8 cellular contexts compared by ENCODE assay signal in the genomic region with DNA sequence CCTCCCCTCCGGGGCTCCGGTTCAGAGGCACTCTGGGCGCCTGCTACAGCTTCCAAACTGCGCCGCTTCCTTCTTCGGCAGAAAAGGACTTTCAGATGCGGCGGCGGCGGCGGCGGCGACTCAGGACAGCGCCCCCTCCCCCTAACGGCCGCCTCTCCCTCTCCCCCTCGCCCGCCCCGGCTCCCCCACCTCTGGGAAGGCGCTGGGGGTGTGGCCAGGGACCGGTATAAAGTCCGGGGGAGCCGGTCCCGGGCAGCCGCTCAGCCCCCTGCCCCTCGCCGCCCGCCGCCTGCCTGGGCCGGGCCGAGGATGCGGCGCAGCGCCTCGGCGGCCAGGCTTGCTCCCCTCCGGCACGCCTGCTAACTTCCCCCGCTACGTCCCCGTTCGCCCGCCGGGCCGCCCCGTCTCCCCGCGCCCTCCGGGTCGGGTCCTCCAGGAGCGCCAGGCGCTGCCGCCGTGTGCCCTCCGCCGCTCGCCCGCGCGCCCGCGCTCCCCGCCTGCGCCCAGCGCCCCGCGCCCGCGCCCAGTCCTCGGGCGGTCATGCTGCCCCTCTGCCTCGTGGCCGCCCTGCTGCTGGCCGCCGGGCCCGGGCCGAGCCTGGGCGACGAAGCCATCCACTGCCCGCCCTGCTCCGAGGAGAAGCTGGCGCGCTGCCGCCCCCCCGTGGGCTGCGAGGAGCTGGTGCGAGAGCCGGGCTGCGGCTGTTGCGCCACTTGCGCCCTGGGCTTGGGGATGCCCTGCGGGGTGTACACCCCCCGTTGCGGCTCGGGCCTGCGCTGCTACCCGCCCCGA. TPM values are rescaled to one million over a fixed set of nuclear protein-coding genes. Genes with fewer than 3 reads are reported as not detected.
A peak's percentile ranks its signal among the peaks of the same experiment; 100 is the strongest.
DNase-seq lines count a peak whose midpoint lies in the region; ATAC-seq and TF ChIP-seq lines count a peak whose summit lies in the region.

A gene (plus strand): TSS at position 255 of the 792 bp plus-strand sequence. CDS start 286 bp downstream, at position 541.

- WGBS in lower leg skin, 2 donors = 0 to 2% methylated on average over 15 to 46 of the region's 98 CpGs

- H3K27ac Mint-ChIP-seq in activated CD4-positive, alpha-beta memory T cell treated with anti-CD3 and anti-CD28 coated beads, Interleukin-2, amount 10 ng/mL, durations not matched to agents 7 days and 5 days = peak within 1 kb of the TSS; percentile 88

- POLR2A ChIA-PET in A673 (lab: Charles Lee; ENCODE audit: low non-redundant PET) = interaction anchor here (0.5 kb wide), 1 partner anchor 21 kb away, joined by 11 read pairs; no protein-coding TSS in a partner anchor
- POLR2A ChIA-PET in activated CD4-positive, alpha-beta memory T cell treated with anti-CD3 and anti-CD28 coated beads, Interleukin-2, amount 10 ng/mL, durations not matched to agents 7 days and 5 days (lab: Charles Lee) = interaction anchor here (0.6 to 6.0 kb wide), 18 partner anchors 10 to 146 kb away, joined by 3 to 56 read pairs (median 4); a partner anchor contains a TSS

- H3K4me3 Mint-ChIP-seq in activated CD4-positive, alpha-beta memory T cell treated with anti-CD3 and anti-CD28 coated beads, Interleukin-2, amount 10 ng/mL, durations not matched to agents 7 days and 5 days = peak within 1 kb of the TSS; percentile 82

- no peaks in the 10 kb centered on the region for H3K27me3 ChIP-seq in A673 (replicated peaks; ENCODE audit: insufficient read depth, low read depth, low read length, poor library complexity)
- H3K27me3 ChIP-seq in duodenal mucosa (ENCODE audit: control insufficient read depth in 1 of 2, insufficient read depth in 2 of 2, low read length in 2 of 2) = peaks cover 0 to 2% of the 10 kb centered on the region in 2 donors

- no peak for TF ChIP-seq POLR2A in lower leg skin (IDR thresholded peaks at IDR 0.05)

- CTCF ChIA-PET in A673 (lab: Charles Lee) = interaction anchor here (0.6 to 1.6 kb wide), 3 partner anchors 33 to 485 kb away, joined by 3 to 8 read pairs (median 4); no protein-coding TSS in a partner anchor
- CTCF ChIA-PET in activated CD4-positive, alpha-beta memory T cell treated with anti-CD3 and anti-CD28 coated beads, Interleukin-2, amount 10 ng/mL, durations not matched to agents 7 days and 5 days (lab: Charles Lee) = interaction anchor here (0.6 to 12.7 kb wide), 15 partner anchors 9 to 193 kb away, joined by 3 to 129 read pairs (median 7); a partner anchor contains a TSS

- H3K27me3 Mint-ChIP-seq in activated CD4-positive, alpha-beta memory T cell treated with anti-CD3 and anti-CD28 coated beads, Interleukin-2, amount 10 ng/mL, durations not matched to agents 7 days and 5 days = peaks cover 31% of the 10 kb centered on the region

- peak; percentile 63 for DNase-seq in A673 (ENCODE audit: low spot score)
- DNase-seq in NCI-H69 (lab: John Stamatoyannopoulos, UW) = peak; percentile 86
- peak; percentile 72 for DNase-seq in activated CD4-positive, alpha-beta memory T cell treated with anti-CD3 and anti-CD28 coated beads, Interleukin-2, amount 10 ng/mL, durations not matched to agents 7 days and 5 days
- peak; percentile 53 to 97 for DNase-seq in lower leg skin (ENCODE audit: low spot score in 2 of 2)
- DNase-seq in stimulated activated CD4-positive, alpha-beta T cell treated with anti-CD3 and anti-CD28 coated beads, TNF-alpha, amount 100 ng/mL, for 1 hour (ENCODE audit: low read depth in 3 of 3, low spot score in 1 of 3) = peak; percentile 13 to 56 (median 40)

- H3K4me1 Mint-ChIP-seq in activated CD4-positive, alpha-beta memory T cell treated with anti-CD3 and anti-CD28 coated beads, Interleukin-2, amount 10 ng/mL, durations not matched to agents 7 days and 5 days = peaks cover 45% of the 10 kb centered on the region

- H3K36me3 Mint-ChIP-seq in activated CD4-positive, alpha-beta memory T cell treated with anti-CD3 and anti-CD28 coated beads, Interleukin-2, amount 10 ng/mL, durations not matched to agents 7 days and 5 days (ENCODE audit: low read depth) = peaks cover 8% of the 10 kb centered on the region

- intact Hi-C loops in A673 (cut with micrococcal nuclease; ENCODE audit: unreplicated experiment) = loop anchor here (10.0 kb wide), 1 partner anchor 91 kb away; no protein-coding TSS in a partner anchor
- intact Hi-C loops in lower leg skin (cut with DNase I; ENCODE audit: low total_unique reads) = loop anchor here (10.0 kb wide), 1 partner anchor 91 kb away; no protein-coding TSS in a partner anchor

- H3K9me3 ChIP-seq in A673 (ENCODE audit: low read depth, low read length, poor library complexity, severe bottlenecking) (no peaks in the 10 kb centered on the region), duodenal mucosa (ENCODE audit: control insufficient read depth in 1 of 2, low read length in 2 of 2) (no peaks in the 10 kb centered on the region)

- no peaks in the 10 kb centered on the region for H3K4me1 ChIP-seq in A673 (ENCODE audit: insufficient read depth, low read length, poor library complexity, severe bottlenecking)
- peaks cover 38 to 46% of the 10 kb centered on the region in 2 donors for H3K4me1 ChIP-seq in duodenal mucosa (ENCODE audit: control insufficient read depth in 1 of 2, insufficient read depth in 2 of 2, low read length in 2 of 2)

- no peaks in the 10 kb centered on the region for H3K9me3 Mint-ChIP-seq in activated CD4-positive, alpha-beta memory T cell treated with anti-CD3 and anti-CD28 coated beads, Interleukin-2, amount 10 ng/mL, durations not matched to agents 7 days and 5 days

- BruUV-seq in A673 (replicated peaks; lab: Mats Ljungman, UMichigan) = no TSS peak

- H3K4me3 ChIP-seq in A673 (ENCODE audit: low read depth, low read length, poor library complexity, severe bottlenecking) (peak within 1 kb of the TSS; percentile 44), duodenal mucosa (ENCODE audit: low read depth in 1 of 2, low read length in 2 of 2) (peak within 1 kb of the TSS; percentile 70 to 83), lower leg skin (ENCODE audit: low read depth, poor library complexity, severe bottlenecking) (peak within 1 kb of the TSS; percentile 31)

- H3K27ac ChIP-seq in A673 (ENCODE audit: low read depth, low read length, poor library complexity, severe bottlenecking) (no peak within 1 kb of the TSS), duodenal mucosa (ENCODE audit: low read depth, low read length) (peak within 1 kb of the TSS; percentile 66)

- TF ChIP-seq CTCF in A673 (conservative IDR thresholded peaks at IDR 0.05; ENCODE audit: low read depth, low read length) (0 out of 2 replicates have a peak, but pooled peaks have one; percentile 24), lower leg skin (IDR thresholded peaks at IDR 0.05) (no peak)

- H3K36me3 ChIP-seq in A673 (ENCODE audit: insufficient read depth, low read length, poor library complexity, severe bottlenecking) (no peaks in the 10 kb centered on the region), duodenal mucosa (ENCODE audit: control insufficient read depth in 1 of 2, insufficient read depth in 2 of 2, low read length in 2 of 2) (no peaks in the 10 kb centered on the region)

- peak within 1 kb of the TSS; percentile 30 to 67 for H3K9ac ChIP-seq in duodenal mucosa (ENCODE audit: low read depth in 1 of 2, low read length in 2 of 2)

- ATAC-seq in GM21723 (IDR thresholded peaks at IDR 0.05; ENCODE audit: unreplicated experiment) = peak; percentile 45
- ATAC-seq in HG02610 (IDR thresholded peaks at IDR 0.05; ENCODE audit: unreplicated experiment) = no peak

RNA-seq across cellular contexts. Expression of the gene that starts here (rescaled TPM):
- total RNA-seq in A673 (2021) = 4.8 and 6.5 TPM in 2 replicates
- 10 to 100 TPM; 27.1 to 28.4 TPM for total RNA-seq in activated CD4-positive, alpha-beta memory T cell treated with anti-CD3 and anti-CD28 coated beads, Interleukin-2, amount 10 ng/mL, durations not matched to agents 7 days and 5 days
- 10 to 100 TPM; 35.1 to 90.4 (median 39.6) TPM for total RNA-seq in lower leg skin
